ENCODE assay signal across 2 cellular contexts in the genomic region with DNA sequence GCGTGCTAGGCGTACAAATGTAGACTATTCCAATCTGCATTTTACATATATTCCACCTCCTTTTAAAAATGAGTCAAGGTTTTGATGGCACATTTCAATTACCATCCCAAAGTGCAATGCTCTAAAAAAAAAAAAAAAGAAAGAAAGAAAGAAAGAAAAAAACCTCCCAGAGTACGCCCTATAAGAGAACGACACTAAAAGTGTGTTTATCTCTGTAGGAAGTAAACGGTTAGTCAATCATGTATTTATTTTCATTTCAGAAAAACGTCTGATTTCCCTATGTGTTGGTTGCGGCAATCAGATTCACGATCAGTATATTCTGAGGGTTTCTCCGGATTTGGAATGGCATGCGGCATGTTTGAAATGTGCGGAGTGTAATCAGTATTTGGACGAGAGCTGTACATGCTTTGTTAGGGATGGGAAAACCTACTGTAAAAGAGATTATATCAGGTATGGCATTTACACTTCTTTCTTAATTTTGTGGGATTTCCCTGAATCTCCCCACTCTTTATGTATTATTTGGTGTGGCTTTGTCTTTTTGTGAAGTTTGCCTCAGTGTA.
TF ChIP-seq lines count a peak whose summit lies in the region.

No MANE protein-coding gene starts in this region.

TF ChIP-seq in GM23338, 12 proteins besides CTCF, POLR2A, EP300 and RAD21 (continues in another document):
- no peak for TF ChIP-seq ZNF331 (CRISPR knock-in tag; IDR thresholded peaks at IDR 0.05; ENCODE audit: low read depth)
- no peak for TF ChIP-seq STAT1 (IDR thresholded peaks at IDR 0.05; ENCODE audit: unreplicated experiment)
- TF ChIP-seq POLR2AphosphoS5 (IDR thresholded peaks at IDR 0.05; ENCODE audit: low read depth), result no peak
- TF ChIP-seq EZH2phosphoT487 (IDR thresholded peaks at IDR 0.05; ENCODE audit: unreplicated experiment), result no peak
- no peak for TF ChIP-seq ZNF114 (CRISPR knock-in tag; IDR thresholded peaks at IDR 0.05)
- TF ChIP-seq NANOG (IDR thresholded peaks at IDR 0.05; ENCODE audit: borderline replicate concordance), result no peak
- TF ChIP-seq JUNB (IDR thresholded peaks at IDR 0.05; ENCODE audit: unreplicated experiment), result no peak
- TF ChIP-seq EZH2 (IDR thresholded peaks at IDR 0.05; ENCODE audit: low read depth, unreplicated experiment), result no peak
- TF ChIP-seq, protein P1, sequence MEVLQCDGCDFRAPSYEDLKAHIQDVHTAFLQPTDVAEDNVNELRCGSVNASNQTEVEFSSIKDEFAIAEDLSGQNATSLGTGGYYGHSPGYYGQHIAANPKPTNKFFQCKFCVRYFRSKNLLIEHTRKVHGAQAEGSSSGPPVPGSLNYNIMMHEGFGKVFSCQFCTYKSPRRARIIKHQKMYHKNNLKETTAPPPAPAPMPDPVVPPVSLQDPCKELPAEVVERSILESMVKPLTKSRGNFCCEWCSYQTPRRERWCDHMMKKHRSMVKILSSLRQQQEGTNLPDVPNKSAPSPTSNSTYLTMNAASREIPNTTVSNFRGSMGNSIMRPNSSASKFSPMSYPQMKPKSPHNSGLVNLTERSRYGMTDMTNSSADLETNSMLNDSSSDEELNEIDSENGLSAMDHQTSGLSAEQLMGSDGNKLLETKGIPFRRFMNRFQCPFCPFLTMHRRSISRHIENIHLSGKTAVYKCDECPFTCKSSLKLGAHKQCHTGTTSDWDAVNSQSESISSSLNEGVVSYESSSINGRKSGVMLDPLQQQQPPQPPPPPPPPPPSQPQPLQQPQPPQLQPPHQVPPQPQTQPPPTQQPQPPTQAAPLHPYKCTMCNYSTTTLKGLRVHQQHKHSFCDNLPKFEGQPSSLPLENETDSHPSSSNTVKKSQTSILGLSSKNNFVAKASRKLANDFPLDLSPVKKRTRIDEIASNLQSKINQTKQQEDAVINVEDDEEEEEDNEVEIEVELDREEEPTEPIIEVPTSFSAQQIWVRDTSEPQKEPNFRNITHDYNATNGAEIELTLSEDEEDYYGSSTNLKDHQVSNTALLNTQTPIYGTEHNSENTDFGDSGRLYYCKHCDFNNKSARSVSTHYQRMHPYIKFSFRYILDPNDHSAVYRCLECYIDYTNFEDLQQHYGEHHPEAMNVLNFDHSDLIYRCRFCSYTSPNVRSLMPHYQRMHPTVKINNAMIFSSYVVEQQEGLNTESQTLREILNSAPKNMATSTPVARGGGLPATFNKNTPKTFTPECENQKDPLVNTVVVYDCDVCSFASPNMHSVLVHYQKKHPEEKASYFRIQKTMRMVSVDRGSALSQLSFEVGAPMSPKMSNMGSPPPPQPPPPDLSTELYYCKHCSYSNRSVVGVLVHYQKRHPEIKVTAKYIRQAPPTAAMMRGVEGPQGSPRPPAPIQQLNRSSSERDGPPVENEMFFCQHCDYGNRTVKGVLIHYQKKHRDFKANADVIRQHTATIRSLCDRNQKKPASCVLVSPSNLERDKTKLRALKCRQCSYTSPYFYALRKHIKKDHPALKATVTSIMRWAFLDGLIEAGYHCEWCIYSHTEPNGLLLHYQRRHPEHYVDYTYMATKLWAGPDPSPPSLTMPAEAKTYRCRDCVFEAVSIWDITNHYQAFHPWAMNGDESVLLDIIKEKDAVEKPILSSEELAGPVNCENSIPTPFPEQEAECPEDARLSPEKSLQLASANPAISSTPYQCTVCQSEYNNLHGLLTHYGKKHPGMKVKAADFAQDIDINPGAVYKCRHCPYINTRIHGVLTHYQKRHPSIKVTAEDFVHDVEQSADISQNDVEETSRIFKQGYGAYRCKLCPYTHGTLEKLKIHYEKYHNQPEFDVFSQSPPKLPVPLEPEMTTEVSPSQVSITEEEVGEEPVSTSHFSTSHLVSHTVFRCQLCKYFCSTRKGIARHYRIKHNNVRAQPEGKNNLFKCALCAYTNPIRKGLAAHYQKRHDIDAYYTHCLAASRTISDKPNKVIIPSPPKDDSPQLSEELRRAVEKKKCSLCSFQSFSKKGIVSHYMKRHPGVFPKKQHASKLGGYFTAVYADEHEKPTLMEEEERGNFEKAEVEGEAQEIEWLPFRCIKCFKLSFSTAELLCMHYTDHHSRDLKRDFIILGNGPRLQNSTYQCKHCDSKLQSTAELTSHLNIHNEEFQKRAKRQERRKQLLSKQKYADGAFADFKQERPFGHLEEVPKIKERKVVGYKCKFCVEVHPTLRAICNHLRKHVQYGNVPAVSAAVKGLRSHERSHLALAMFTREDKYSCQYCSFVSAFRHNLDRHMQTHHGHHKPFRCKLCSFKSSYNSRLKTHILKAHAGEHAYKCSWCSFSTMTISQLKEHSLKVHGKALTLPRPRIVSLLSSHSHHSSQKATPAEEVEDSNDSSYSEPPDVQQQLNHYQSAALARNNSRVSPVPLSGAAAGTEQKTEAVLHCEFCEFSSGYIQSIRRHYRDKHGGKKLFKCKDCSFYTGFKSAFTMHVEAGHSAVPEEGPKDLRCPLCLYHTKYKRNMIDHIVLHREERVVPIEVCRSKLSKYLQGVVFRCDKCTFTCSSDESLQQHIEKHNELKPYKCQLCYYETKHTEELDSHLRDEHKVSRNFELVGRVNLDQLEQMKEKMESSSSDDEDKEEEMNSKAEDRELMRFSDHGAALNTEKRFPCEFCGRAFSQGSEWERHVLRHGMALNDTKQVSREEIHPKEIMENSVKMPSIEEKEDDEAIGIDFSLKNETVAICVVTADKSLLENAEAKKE (CRISPR knock-in tag; IDR thresholded peaks at IDR 0.05), result no peak
- TF ChIP-seq, protein P2, sequence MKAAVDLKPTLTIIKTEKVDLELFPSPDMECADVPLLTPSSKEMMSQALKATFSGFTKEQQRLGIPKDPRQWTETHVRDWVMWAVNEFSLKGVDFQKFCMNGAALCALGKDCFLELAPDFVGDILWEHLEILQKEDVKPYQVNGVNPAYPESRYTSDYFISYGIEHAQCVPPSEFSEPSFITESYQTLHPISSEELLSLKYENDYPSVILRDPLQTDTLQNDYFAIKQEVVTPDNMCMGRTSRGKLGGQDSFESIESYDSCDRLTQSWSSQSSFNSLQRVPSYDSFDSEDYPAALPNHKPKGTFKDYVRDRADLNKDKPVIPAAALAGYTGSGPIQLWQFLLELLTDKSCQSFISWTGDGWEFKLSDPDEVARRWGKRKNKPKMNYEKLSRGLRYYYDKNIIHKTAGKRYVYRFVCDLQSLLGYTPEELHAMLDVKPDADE (IDR thresholded peaks at IDR 0.05), result no peak

TF ChIP-seq in endothelial cell of umbilical vein, 7 proteins besides CTCF, POLR2A, EP300 and RAD21:
- TF ChIP-seq GATA2 (IDR thresholded peaks at IDR 0.05; ENCODE audit: insufficient read depth, insufficient read length, low read depth, low read length) (no peak), JUN (IDR thresholded peaks at IDR 0.05; ENCODE audit: borderline replicate concordance, insufficient read depth, insufficient read length, low read depth) (no peak), EZH2 (IDR thresholded peaks at IDR 0.05; ENCODE audit: borderline replicate concordance, low read depth, low read length, severe bottlenecking) (no peak), MYC (IDR thresholded peaks at IDR 0.05; ENCODE audit: low read depth, low read length) (no peak), POLR2AphosphoS5 (IDR thresholded peaks at IDR 0.05; ENCODE audit: insufficient read depth, low read depth, low read length) (no peak), FOS (IDR thresholded peaks at IDR 0.05; ENCODE audit: borderline replicate concordance, insufficient read depth, low read length) (no peak)
- TF ChIP-seq, protein P3, sequence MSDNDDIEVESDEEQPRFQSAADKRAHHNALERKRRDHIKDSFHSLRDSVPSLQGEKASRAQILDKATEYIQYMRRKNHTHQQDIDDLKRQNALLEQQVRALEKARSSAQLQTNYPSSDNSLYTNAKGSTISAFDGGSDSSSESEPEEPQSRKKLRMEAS (IDR thresholded peaks at IDR 0.05; ENCODE audit: insufficient read depth, insufficient read length), result no peak
